ENCODE assay signal across 14 cellular contexts in genomic region chr6:22068561-22069346, GRCh38.
A peak's percentile ranks its signal among the peaks of the same experiment; 100 is the strongest.
DNase-seq lines count a peak whose midpoint lies in the region; ATAC-seq and TF ChIP-seq lines count a peak whose summit lies in the region.
"Had no signal": no experiment of that assay in that cellular context is flagged by ENCODE, and none has a peak within 500 bp of the region (broad histone marks: within the 10 kb centered on the region; RNA-seq: fewer than 3 reads in every experiment).

No MANE protein-coding gene starts in this region.

- no peak for ATAC-seq in GM23338
- peak; percentile 51 for ATAC-seq in HG03457 (IDR thresholded peaks at IDR 0.05; ENCODE audit: unreplicated experiment)
- no peak for ATAC-seq in HG03095 (IDR thresholded peaks at IDR 0.05; ENCODE audit: unreplicated experiment)
- ATAC-seq: naive thymus-derived CD4-positive, alpha-beta T cell; SK-N-SH treated with all-trans-retinoic acid at 6 μM for 48 hours had no signal

- no peak overlapping the region for H2AFZ ChIP-seq in GM23338

- peak overlapping the region; percentile 87 for H3K27ac Mint-ChIP-seq in activated T-cell treated with anti-CD3 and anti-CD28 coated beads, Interleukin-2, amount 50 U/mL, for 24 hours
- H3K27ac Mint-ChIP-seq in GM23338, result peak overlapping the region; percentile 16
- H3K27ac Mint-ChIP-seq: activated CD4-positive, alpha-beta memory T cell treated with anti-CD3 and anti-CD28 coated beads for 36 hours had no signal

- no peak overlapping the region for H3K4me2 ChIP-seq in GM23338
- H3K4me2 ChIP-seq: smooth muscle cell had no signal

- peaks cover 3% of the 10 kb centered on the region; the same call in 1 of the 2 replicates for H3K79me2 ChIP-seq in GM23338 (replicated peaks; ENCODE audit: insufficient read depth)

- no peak overlapping the region for H3K4me3 ChIP-seq in GM23338
- H3K4me3 ChIP-seq: smooth muscle cell had no signal

- TF ChIP-seq CTCF in GM23338 (conservative IDR thresholded peaks at IDR 0.05; ENCODE audit: low read depth in 2 of 2), result no peak

- H3K27me3 ChIP-seq in GM23338 (ENCODE audit: insufficient read depth), result no peaks in the 10 kb centered on the region

- H4K20me1 ChIP-seq in GM23338 (replicated peaks; ENCODE audit: insufficient read depth), result no peaks in the 10 kb centered on the region

- H3K4me3 Mint-ChIP-seq in activated T-cell treated with anti-CD3 and anti-CD28 coated beads, Interleukin-2, amount 50 U/mL, for 24 hours, result no peak overlapping the region
- H3K4me3 Mint-ChIP-seq in GM23338, result no peak overlapping the region
- H3K4me3 Mint-ChIP-seq: activated CD4-positive, alpha-beta memory T cell treated with anti-CD3 and anti-CD28 coated beads for 36 hours; naive thymus-derived CD4-positive, alpha-beta T cell had no signal

- H3K9me2 ChIP-seq in GM23338 (ENCODE audit: insufficient read depth), result no peaks in the 10 kb centered on the region

- peaks cover 4% of the 10 kb centered on the region for H3K27me3 Mint-ChIP-seq in activated T-cell treated with anti-CD3 and anti-CD28 coated beads, Interleukin-2, amount 50 U/mL, for 24 hours
- no peaks in the 10 kb centered on the region for H3K27me3 Mint-ChIP-seq in GM23338 (ENCODE audit: insufficient read depth, low read depth, poor library complexity)
- H3K27me3 Mint-ChIP-seq: activated CD4-positive, alpha-beta memory T cell treated with anti-CD3 and anti-CD28 coated beads for 36 hours had no signal

- no peak for DNase-seq in activated T-cell treated with anti-CD3 and anti-CD28 coated beads, Interleukin-2, amount 50 U/mL, for 24 hours
- DNase-seq in activated T-cell treated with anti-CD3 and anti-CD28 coated beads, Interleukin-2, amount 50 U/mL, for 48 hours, result no peak
- DNase-seq in GM23338 (ENCODE audit: low spot score) (no peak), NCI-H1105 treated with DMSO at 0.1 percent for 48 hours (lab: John Stamatoyannopoulos, UW) (no peak), anterior cingulate cortex (lab: John Stamatoyannopoulos, UW) (no peak)
- peak; percentile 31 for DNase-seq in stimulated activated CD8-positive, alpha-beta memory T cell treated with anti-CD3 and anti-CD28 coated beads, Interleukin-4, amount 100 ng/mL, for 48 hours
- DNase-seq: activated CD4-positive, alpha-beta memory T cell treated with anti-CD3 and anti-CD28 coated beads for 36 hours; Kasumi-1; naive thymus-derived CD4-positive, alpha-beta T cell; stimulated activated naive CD4-positive, alpha-beta T cell treated with Interleukin-2 at 50 U/mL for 16 hours had no signal

- peaks cover 2% of the 10 kb centered on the region for H3K9me3 Mint-ChIP-seq in activated T-cell treated with anti-CD3 and anti-CD28 coated beads, Interleukin-2, amount 50 U/mL, for 24 hours
- no peaks in the 10 kb centered on the region for H3K9me3 Mint-ChIP-seq in GM23338

- no peaks in the 10 kb centered on the region for H3F3A ChIP-seq in GM23338 (replicated peaks; ENCODE audit: low read depth)

- H3K36me3 Mint-ChIP-seq in activated T-cell treated with anti-CD3 and anti-CD28 coated beads, Interleukin-2, amount 50 U/mL, for 24 hours (ENCODE audit: low read depth), result no peaks in the 10 kb centered on the region
- peaks cover 12% of the 10 kb centered on the region; the same call in 2 of the 3 replicates for H3K36me3 Mint-ChIP-seq in GM23338 (ENCODE audit: low read depth)
- H3K36me3 Mint-ChIP-seq: activated CD4-positive, alpha-beta memory T cell treated with anti-CD3 and anti-CD28 coated beads for 36 hours; naive thymus-derived CD4-positive, alpha-beta T cell had no signal

- H3K27ac ChIP-seq in GM23338 (ENCODE audit: low read depth), result no peak overlapping the region

- H3K4me1 Mint-ChIP-seq in activated T-cell treated with anti-CD3 and anti-CD28 coated beads, Interleukin-2, amount 50 U/mL, for 24 hours (ENCODE audit: low read depth), result peaks cover 33% of the 10 kb centered on the region
- peaks cover 33% of the 10 kb centered on the region for H3K4me1 Mint-ChIP-seq in GM23338

- peaks cover 16% of the 10 kb centered on the region for H3K4me1 ChIP-seq in GM23338 (ENCODE audit: insufficient read depth)

- H3K36me3 ChIP-seq in GM23338 (ENCODE audit: insufficient read depth), result no peaks in the 10 kb centered on the region

TF ChIP-seq in GM23338, 12 proteins besides CTCF, POLR2A, EP300 and RAD21 (continues in another document):
- TF ChIP-seq EZH2 (IDR thresholded peaks at IDR 0.05; ENCODE audit: low read depth, unreplicated experiment) (no peak), STAT1 (IDR thresholded peaks at IDR 0.05; ENCODE audit: unreplicated experiment) (no peak), POLR2AphosphoS5 (IDR thresholded peaks at IDR 0.05; ENCODE audit: low read depth) (no peak), CREB1 (CRISPR knock-in tag; IDR thresholded peaks at IDR 0.05; ENCODE audit: low read depth) (no peak), ETS1 (IDR thresholded peaks at IDR 0.05) (no peak), EZH2phosphoT487 (IDR thresholded peaks at IDR 0.05; ENCODE audit: unreplicated experiment) (no peak), ZNF331 (CRISPR knock-in tag; IDR thresholded peaks at IDR 0.05; ENCODE audit: low read depth) (no peak), JUNB (IDR thresholded peaks at IDR 0.05; ENCODE audit: unreplicated experiment) (no peak), ZNF114 (CRISPR knock-in tag; IDR thresholded peaks at IDR 0.05) (no peak), NANOG (IDR thresholded peaks at IDR 0.05; ENCODE audit: borderline replicate concordance) (no peak), ZNF462 (CRISPR knock-in tag; IDR thresholded peaks at IDR 0.05) (no peak)
